In genomic region chr5:173764321-173765029, GRCh38 we compare ENCODE assay signal across 8 cellular contexts.
DNase-seq lines count a peak whose midpoint lies in the region; ATAC-seq and TF ChIP-seq lines count a peak whose summit lies in the region.

No MANE protein-coding gene starts in this region.

- DNase-seq in nephron progenitor cell (peak; percentile 35), NCI-H2081 treated with DMSO at 0.1 percent for 48 hours (lab: John Stamatoyannopoulos, UW) (no peak), NCI-H1092 treated with DMSO at 0.1 percent for 48 hours (lab: John Stamatoyannopoulos, UW) (no peak), NCI-H1436 treated with DMSO at 0.1 percent for 48 hours (lab: John Stamatoyannopoulos, UW) (no peak)

- H3K4me1 ChIP-seq in esophagus (ENCODE audit: control insufficient read depth in 2 of 2, insufficient read depth in 2 of 2, low read length in 1 of 2) = peaks cover 0 to 5% of the 10 kb centered on the region in 2 donors

- no peaks in the 10 kb centered on the region for H3K27me3 ChIP-seq in esophagus (ENCODE audit: control insufficient read depth in 1 of 2, insufficient read depth in 2 of 2, low read length in 2 of 2)

- H3K36me3 ChIP-seq in esophagus (ENCODE audit: control insufficient read depth in 2 of 2, insufficient read depth in 2 of 2, low read length in 1 of 2) = no peaks in the 10 kb centered on the region

- peak overlapping the region; percentile 17 for H3K4me3 Mint-ChIP-seq in nephron progenitor cell

- no peaks in the 10 kb centered on the region for H3K36me3 Mint-ChIP-seq in nephron progenitor cell (ENCODE audit: low read depth)

- H3K4me3 ChIP-seq in esophagus (ENCODE audit: low read depth in 1 of 2, low read length in 2 of 2) = no peak overlapping the region

- no peaks in the 10 kb centered on the region for H3K9me3 ChIP-seq in esophagus (ENCODE audit: control insufficient read depth in 2 of 2, insufficient read depth in 1 of 2, low read depth in 1 of 2, low read length in 1 of 2)

- no peak for TF ChIP-seq CTCF in nephron progenitor cell (IDR thresholded peaks at IDR 0.05)

- 39 to 42% methylated on average over 14 of the region's 14 CpGs for WGBS in esophagus, 2 donors

- peak; percentile 71 for ATAC-seq in GM18867 (IDR thresholded peaks at IDR 0.05; ENCODE audit: unreplicated experiment)
- ATAC-seq in HG03025 (IDR thresholded peaks at IDR 0.05; ENCODE audit: low FRiP score, unreplicated experiment) = no peak

- H3K27ac Mint-ChIP-seq in nephron progenitor cell = peak overlapping the region; percentile 88

- peak overlapping the region; percentile 83 to 90 for H3K27ac ChIP-seq in esophagus (ENCODE audit: low read depth in 2 of 2, low read length in 1 of 2)

- H3K27me3 Mint-ChIP-seq in nephron progenitor cell (ENCODE audit: low read depth, poor library complexity) = peaks cover 9% of the 10 kb centered on the region

- H3K4me1 Mint-ChIP-seq in nephron progenitor cell = peaks cover 60% of the 10 kb centered on the region

- H3K9me3 Mint-ChIP-seq in nephron progenitor cell = no peaks in the 10 kb centered on the region

TF ChIP-seq in PFSK-1, 5 proteins besides CTCF, POLR2A, EP300 and RAD21:
- TF ChIP-seq SIN3A (IDR thresholded peaks at IDR 0.05; ENCODE audit: borderline replicate concordance, insufficient read depth, low read length) = peak; percentile 68; the same call in 1 of the 2 replicates
- peak; percentile 48 for TF ChIP-seq FOXP2 (optimal IDR thresholded peaks at IDR 0.05; ENCODE audit: borderline replicate concordance, extremely low read depth, extremely low read length, insufficient read depth)
- TF ChIP-seq POLR2AphosphoS5 (IDR thresholded peaks at IDR 0.05; ENCODE audit: low read depth, low read length) = no peak
- TF ChIP-seq TAF1 (IDR thresholded peaks at IDR 0.05; ENCODE audit: borderline replicate concordance, insufficient read depth, low read length) = 0 out of 2 replicates have a peak, but pooled peaks have one; percentile 33
- TF ChIP-seq REST (IDR thresholded peaks at IDR 0.05; ENCODE audit: insufficient read depth in 1 of 2, low read depth in 2 of 2, low read length in 2 of 2) = peak in 1 of 2 experiments; percentile 37; a peak in 1 of 4 replicates
